In genomic region chr17:62101519-62101918, GRCh38 we compare ENCODE assay signal across 30 cellular contexts.
"Had no signal": no experiment of that assay in that cellular context is flagged by ENCODE, and none has a peak within 500 bp of the region (broad histone marks: within the 10 kb centered on the region; RNA-seq: fewer than 3 reads in every experiment).

No MANE protein-coding gene starts in this region.

- H3K4me3 ChIP-seq: esophagus squamous epithelium, heart right ventricle, ovary, psoas muscle, skin epidermis, thoracic aorta, tibial nerve, upper lobe of right lung, uterus had no signal

- H3K27me3 Mint-ChIP-seq: effector memory CD8-positive, alpha-beta T cell had no signal

- FAIRE-seq: endometrium had no signal

- H3K4me3 Mint-ChIP-seq: effector memory CD8-positive, alpha-beta T cell; immature natural killer cell; naive thymus-derived CD8-positive, alpha-beta T cell; nephron progenitor cell; stimulated activated naive B cell treated with anti-CD40 and anti-IgM and Interleukin-4, amounts not matched to agents 10 μg/mL and 1 μg/mL and 100 μg/mL, for 72 hours; stimulated activated naive CD8-positive, alpha-beta T cell treated with anti-CD3 and anti-CD28 coated beads, Interleukin-15, Interleukin-2, amounts not matched to agents 100 ng/mL and 50 ng/mL, for 24 hours had no signal

- H3K27ac ChIP-seq: esophagus squamous epithelium, heart right ventricle, ovary, psoas muscle, skin epidermis, thoracic aorta, tibial nerve, upper lobe of right lung, uterus had no signal

- H3K4me1 ChIP-seq: esophagus squamous epithelium, heart right ventricle, psoas muscle, tibial nerve, upper lobe of right lung, uterus had no signal

- H3K9me3 Mint-ChIP-seq: effector memory CD8-positive, alpha-beta T cell; immature natural killer cell; naive thymus-derived CD8-positive, alpha-beta T cell; nephron progenitor cell; stimulated activated naive CD8-positive, alpha-beta T cell treated with anti-CD3 and anti-CD28 coated beads, Interleukin-15, Interleukin-2, amounts not matched to agents 100 ng/mL and 50 ng/mL, for 24 hours had no signal

- H3K36me3 Mint-ChIP-seq: immature natural killer cell; naive thymus-derived CD8-positive, alpha-beta T cell; stimulated activated naive B cell treated with anti-CD40 and anti-IgM and Interleukin-4, amounts not matched to agents 10 μg/mL and 1 μg/mL and 100 μg/mL, for 72 hours had no signal

- H3K36me3 ChIP-seq: esophagus squamous epithelium, heart right ventricle, ovary, thoracic aorta, tibial nerve, upper lobe of right lung, uterus had no signal

- H3K9me3 ChIP-seq: esophagus squamous epithelium, heart right ventricle, ovary, psoas muscle, thoracic aorta, tibial nerve, upper lobe of right lung, uterus had no signal

- H3K4me1 Mint-ChIP-seq: immature natural killer cell had no signal

- H3K27me3 ChIP-seq: ovary, tibial nerve, upper lobe of right lung, uterus had no signal

- ATAC-seq: effector memory CD8-positive, alpha-beta T cell; heart right ventricle; naive thymus-derived CD8-positive, alpha-beta T cell; psoas muscle; right cardiac atrium; stimulated activated naive B cell treated with anti-CD40 and anti-IgM and Interleukin-4, amounts not matched to agents 10 μg/mL and 1 μg/mL and 100 μg/mL, for 72 hours; upper lobe of right lung had no signal

- H3K27ac Mint-ChIP-seq: effector memory CD8-positive, alpha-beta T cell; immature natural killer cell; naive thymus-derived CD8-positive, alpha-beta T cell; nephron progenitor cell; stimulated activated naive B cell treated with anti-CD40 and anti-IgM and Interleukin-4, amounts not matched to agents 10 μg/mL and 1 μg/mL and 100 μg/mL, for 72 hours; stimulated activated naive CD8-positive, alpha-beta T cell treated with anti-CD3 and anti-CD28 coated beads, Interleukin-15, Interleukin-2, amounts not matched to agents 100 ng/mL and 50 ng/mL, for 24 hours had no signal

- DNase-seq: cortex of kidney; effector memory CD8-positive, alpha-beta T cell; erythroblast; esophagus squamous epithelium; foreskin melanocyte; glutamatergic neuron; heart right ventricle; hypothalamus; immature natural killer cell; islet precursor cell; kidney glomerular epithelial cell; mesenchymal stem cell; midbrain; naive thymus-derived CD8-positive, alpha-beta T cell; nephron progenitor cell; occipital lobe; ovary; posterior cingulate gyrus; psoas muscle; right cardiac atrium; stimulated activated CD4-positive, alpha-beta T cell treated with anti-CD3 and anti-CD28 coated beads, Interleukin-15, amount 100 ng/mL, for 24 hours; stimulated activated CD4-positive, alpha-beta T cell treated with anti-CD3 and anti-CD28 coated beads, Interleukin-2, amount 100 ng/mL, for 48 hours; stimulated activated naive B cell treated with anti-CD40 and anti-IgM and Interleukin-4, amounts not matched to agents 10 μg/mL and 1 μg/mL and 100 μg/mL, for 72 hours; upper lobe of right lung; uterus had no signal
